21 cellular contexts compared by ENCODE assay signal in genomic region chr20:719816-720215, GRCh38. TPM values are rescaled to one million over a fixed set of nuclear protein-coding genes. Genes with fewer than 3 reads are reported as not detected.
"Had no signal": no experiment of that assay in that cellular context is flagged by ENCODE, and none has a peak within 500 bp of the region (broad histone marks: within the 10 kb centered on the region; RNA-seq: fewer than 3 reads in every experiment).

No MANE protein-coding gene starts in this region.

- H3K36me3 ChIP-seq: lower lobe of right lung, suprapubic skin had no signal

- H3K4me3 ChIP-seq: lower lobe of right lung, suprapubic skin had no signal

- H3K9me3 ChIP-seq: lower lobe of right lung, suprapubic skin had no signal

- H3K4me1 Mint-ChIP-seq: activated naive CD4-positive, alpha-beta T cell treated with anti-CD3 and anti-CD28 coated beads, Interleukin-2, amount 50 U/mL, for 24 hours had no signal

- H3K27ac Mint-ChIP-seq: activated naive CD4-positive, alpha-beta T cell treated with anti-CD3 and anti-CD28 coated beads, Interleukin-2, amount 50 U/mL, for 24 hours; dendritic cell treated with granulocyte-macrophage colony-stimulating factor and Interleukin-4, amounts not matched to agents 40 ng/mL and 50 ng/mL, for 4 days; effector memory CD8-positive, alpha-beta T cell; naive thymus-derived CD4-positive, alpha-beta T cell; T-helper 1 cell treated with Interleukin-12 subunit alpha and Interleukin-12 subunit beta and Interleukin-4 antibody, amounts not matched to agents 30 μg/mL and 1 μg/mL, for 36 hours; type B pancreatic cell had no signal

- DNase-seq: activated CD4-positive, alpha-beta T cell treated with anti-CD3 and anti-CD28 coated beads, Interleukin-2, amount 50 U/mL, for 1 hour; activated CD4-positive, CD25-positive, alpha-beta regulatory T cell; activated effector memory CD4-positive, alpha-beta T cell treated with Interleukin-2 at 50 U/mL for 16 hours; activated T-cell treated with anti-CD3 and anti-CD28 coated beads for 4 hours; central memory CD4-positive, alpha-beta T cell; effector memory CD8-positive, alpha-beta T cell; hippocampal formation; lower lobe of right lung; naive thymus-derived CD4-positive, alpha-beta T cell; stimulated activated CD4-positive, alpha-beta T cell treated with anti-CD3 and anti-CD28 coated beads, Interleukin-4, amount 100 ng/mL, for 1 hour; stimulated activated CD8-positive, alpha-beta memory T cell treated with anti-CD3 and anti-CD28 coated beads, Interleukin-4, amount 100 ng/mL, for 48 hours; stimulated activated naive CD8-positive, alpha-beta T cell treated with anti-CD3 and anti-CD28 coated beads, Interleukin-15, Interleukin-2, amounts not matched to agents 100 U/mL and 50 U/mL, for 24 hours had no signal

- H3K4me1 ChIP-seq: suprapubic skin had no signal

- H3K9me3 Mint-ChIP-seq: activated naive CD4-positive, alpha-beta T cell treated with anti-CD3 and anti-CD28 coated beads, Interleukin-2, amount 50 U/mL, for 24 hours; dendritic cell treated with granulocyte-macrophage colony-stimulating factor and Interleukin-4, amounts not matched to agents 40 ng/mL and 50 ng/mL, for 4 days; effector memory CD8-positive, alpha-beta T cell; T-helper 1 cell treated with Interleukin-12 subunit alpha and Interleukin-12 subunit beta and Interleukin-4 antibody, amounts not matched to agents 30 μg/mL and 1 μg/mL, for 36 hours; type B pancreatic cell had no signal

- ATAC-seq: effector memory CD8-positive, alpha-beta T cell; lower lobe of right lung; naive thymus-derived CD4-positive, alpha-beta T cell; stimulated activated naive CD8-positive, alpha-beta T cell treated with anti-CD3 and anti-CD28 coated beads, Interleukin-15, Interleukin-2, amounts not matched to agents 100 U/mL and 50 U/mL, for 24 hours had no signal

- H3K4me3 Mint-ChIP-seq: activated naive CD4-positive, alpha-beta T cell treated with anti-CD3 and anti-CD28 coated beads, Interleukin-2, amount 50 U/mL, for 24 hours; dendritic cell treated with granulocyte-macrophage colony-stimulating factor and Interleukin-4, amounts not matched to agents 40 ng/mL and 50 ng/mL, for 4 days; effector memory CD8-positive, alpha-beta T cell; naive thymus-derived CD4-positive, alpha-beta T cell; T-helper 1 cell treated with Interleukin-12 subunit alpha and Interleukin-12 subunit beta and Interleukin-4 antibody, amounts not matched to agents 30 μg/mL and 1 μg/mL, for 36 hours; type B pancreatic cell had no signal

- H3K27ac ChIP-seq: lower lobe of right lung, suprapubic skin had no signal

- H3K36me3 Mint-ChIP-seq: activated naive CD4-positive, alpha-beta T cell treated with anti-CD3 and anti-CD28 coated beads, Interleukin-2, amount 50 U/mL, for 24 hours; type B pancreatic cell had no signal

RNA-seq across cellular contexts. Expression of gene SCRT2, which starts 44.2 kb away (rescaled TPM):
- total RNA-seq: activated CD8-positive, alpha-beta memory T cell treated with anti-CD3 and anti-CD28 coated beads for 36 hours; lower lobe of right lung; naive thymus-derived CD4-positive, alpha-beta T cell; omental fat pad; pulmonary artery endothelial cell; suprapubic skin had no signal
- polyA plus RNA-seq: esophagus; naive thymus-derived CD4-positive, alpha-beta T cell had no signal

RNA-seq across cellular contexts. Expression of gene SLC52A3, which starts 48.5 kb away (rescaled TPM):
- total RNA-seq: activated CD8-positive, alpha-beta memory T cell treated with anti-CD3 and anti-CD28 coated beads for 36 hours; naive thymus-derived CD4-positive, alpha-beta T cell; pulmonary artery endothelial cell had no signal
- polyA plus RNA-seq: naive thymus-derived CD4-positive, alpha-beta T cell had no signal
